ENCODE assay signal across 8 cellular contexts in genomic region chr7:150368098-150368883, GRCh38. TPM values are rescaled to one million over a fixed set of nuclear protein-coding genes. Genes with fewer than 3 reads are reported as not detected.
A peak's percentile ranks its signal among the peaks of the same experiment; 100 is the strongest.
DNase-seq lines count a peak whose midpoint lies in the region; ATAC-seq and TF ChIP-seq lines count a peak whose summit lies in the region.

TSS of gene REPIN1 (plus strand) at chr7:150368822. CDS start at chr7:150369712, 890 bp downstream.

- peak within 1 kb of the TSS; percentile 92 for H3K4me3 Mint-ChIP-seq in T-helper 1 cell treated with Interleukin-12 subunit alpha and Interleukin-12 subunit beta and Interleukin-4 antibody, amounts not matched to agents 30 μg/mL and 1 μg/mL, for 36 hours
- H3K4me3 Mint-ChIP-seq in progenitor cell of endocrine pancreas (ENCODE audit: low read depth) = peak within 1 kb of the TSS; percentile 98

- H3K36me3 ChIP-seq in upper lobe of left lung = peaks cover 6 to 29% (median 23%) of the 10 kb centered on the region in 4 donors

- WGBS in upper lobe of left lung, 2 donors = 0 to 1% methylated on average over 15 to 40 of the region's 85 CpGs

- peak in 3 of 4 donors; percentile 4 to 84 (median 47) for TF ChIP-seq POLR2A in upper lobe of left lung (IDR thresholded peaks at IDR 0.05)

- TF ChIP-seq EP300 in upper lobe of left lung (IDR thresholded peaks at IDR 0.05) = no peak

- no peaks in the 10 kb centered on the region for H3K27me3 ChIP-seq in upper lobe of left lung

- no peak for TF ChIP-seq CTCF in GM12864 (IDR thresholded peaks at IDR 0.05; ENCODE audit: low read depth, low read length, missing control alignments)
- no peak for TF ChIP-seq CTCF in progenitor cell of endocrine pancreas (IDR thresholded peaks at IDR 0.05; ENCODE audit: unreplicated experiment)
- peak in 1 of 6 experiments; percentile 5 for TF ChIP-seq CTCF in upper lobe of left lung (IDR thresholded peaks at IDR 0.05)

- peaks cover 8% of the 10 kb centered on the region for H3K36me3 Mint-ChIP-seq in T-helper 1 cell treated with Interleukin-12 subunit alpha and Interleukin-12 subunit beta and Interleukin-4 antibody, amounts not matched to agents 30 μg/mL and 1 μg/mL, for 36 hours (ENCODE audit: low read depth)
- H3K36me3 Mint-ChIP-seq in progenitor cell of endocrine pancreas (ENCODE audit: insufficient read depth) = peaks cover 5% of the 10 kb centered on the region

- H3K27me3 Mint-ChIP-seq in T-helper 1 cell treated with Interleukin-12 subunit alpha and Interleukin-12 subunit beta and Interleukin-4 antibody, amounts not matched to agents 30 μg/mL and 1 μg/mL, for 36 hours (ENCODE audit: low read depth) = no peaks in the 10 kb centered on the region
- H3K27me3 Mint-ChIP-seq in progenitor cell of endocrine pancreas = no peaks in the 10 kb centered on the region

- intact Hi-C loops in left cardiac atrium (cut with DNase I) = loop anchor here in 1 of 2 donors (5.0 kb wide), 1 partner anchor 39 kb away; a partner anchor contains a TSS

- peak within 1 kb of the TSS; percentile 89 for H3K27ac Mint-ChIP-seq in T-helper 1 cell treated with Interleukin-12 subunit alpha and Interleukin-12 subunit beta and Interleukin-4 antibody, amounts not matched to agents 30 μg/mL and 1 μg/mL, for 36 hours
- H3K27ac Mint-ChIP-seq in progenitor cell of endocrine pancreas = peak within 1 kb of the TSS; percentile 100

- H3K4me3 ChIP-seq in GM12864 (ENCODE audit: low read depth, low read length) (peak within 1 kb of the TSS; percentile 92), upper lobe of left lung (peak within 1 kb of the TSS; percentile 81 to 96 (median 87))

- peaks cover 18 to 38% (median 21%) of the 10 kb centered on the region in 4 donors for H3K4me1 ChIP-seq in upper lobe of left lung

- peak; percentile 47 for ATAC-seq in HG02610 (IDR thresholded peaks at IDR 0.05; ENCODE audit: unreplicated experiment)
- ATAC-seq in left cardiac atrium = peak; percentile 90
- ATAC-seq in upper lobe of left lung (ENCODE audit: low FRiP score in 2 of 2) = peak; percentile 82 to 94

- no peaks in the 10 kb centered on the region for H3K9me3 Mint-ChIP-seq in T-helper 1 cell treated with Interleukin-12 subunit alpha and Interleukin-12 subunit beta and Interleukin-4 antibody, amounts not matched to agents 30 μg/mL and 1 μg/mL, for 36 hours
- H3K9me3 Mint-ChIP-seq in progenitor cell of endocrine pancreas (ENCODE audit: low read depth) = no peaks in the 10 kb centered on the region

- peak within 1 kb of the TSS; percentile 93 to 97 (median 94) for H3K27ac ChIP-seq in upper lobe of left lung

- DNase-seq in GM12864 (ENCODE audit: low read depth) (no peak), NCI-H1105 treated with DMSO at 0.1 percent for 48 hours (lab: John Stamatoyannopoulos, UW) (peak; percentile 82), amniotic epithelial cell (ENCODE audit: low read depth) (peak; percentile 74), left cardiac atrium (peak; percentile 94), progenitor cell of endocrine pancreas (ENCODE audit: low spot score, unreplicated experiment) (peak; percentile 93), upper lobe of left lung (peak; percentile 90 to 98)

- H3K9me3 ChIP-seq in upper lobe of left lung = no peaks in the 10 kb centered on the region

- peaks cover 32% of the 10 kb centered on the region for H3K4me1 Mint-ChIP-seq in T-helper 1 cell treated with Interleukin-12 subunit alpha and Interleukin-12 subunit beta and Interleukin-4 antibody, amounts not matched to agents 30 μg/mL and 1 μg/mL, for 36 hours (ENCODE audit: low read depth)
- H3K4me1 Mint-ChIP-seq in progenitor cell of endocrine pancreas (ENCODE audit: low read depth) = peaks cover 23% of the 10 kb centered on the region

RNA-seq across cellular contexts. Expression of gene REPIN1, which starts in this region (rescaled TPM):
- total RNA-seq in left cardiac atrium = 100 to 1,000 TPM; 100 to 108 TPM
- total RNA-seq in progenitor cell of endocrine pancreas = 148 and 153 TPM in 2 replicates
- 100 to 1,000 TPM in 4 of 6 donors, 10 to 100 TPM in 2; 65.2 to 125 (median 105) TPM for total RNA-seq in upper lobe of left lung
